ENCODE assay signal across 8 cellular contexts in the genomic region with DNA sequence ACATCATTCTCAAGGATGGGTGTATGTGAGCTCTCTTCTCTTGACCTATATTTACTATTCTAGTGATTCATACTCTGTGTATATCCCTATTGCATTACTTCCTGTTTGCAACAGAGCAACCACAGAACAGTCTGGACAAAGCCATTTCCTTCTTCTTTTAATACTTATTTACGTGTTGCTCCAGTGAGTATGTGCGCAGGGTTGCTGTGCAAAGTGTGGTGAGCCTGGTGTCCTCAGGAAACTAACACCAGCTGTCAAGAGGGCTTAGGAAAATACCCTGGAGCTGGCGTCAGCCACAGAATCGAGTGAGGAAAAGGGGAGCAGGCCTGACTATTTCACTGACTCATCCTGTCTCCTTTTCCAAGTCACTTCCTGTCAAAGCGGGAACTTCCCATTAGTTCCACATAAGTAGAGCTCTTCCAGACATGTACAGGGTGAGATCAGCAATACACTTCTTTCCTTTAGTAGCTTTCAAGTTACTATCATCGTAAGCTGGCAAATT.
A peak's percentile ranks its signal among the peaks of the same experiment; 100 is the strongest.
DNase-seq lines count a peak whose midpoint lies in the region; ATAC-seq and TF ChIP-seq lines count a peak whose summit lies in the region.

No MANE protein-coding gene starts in this region.

- POLR2A ChIA-PET in SK-N-SH (lab: Yijun Ruan, JAX), result no interaction called here

- H3K36me3 ChIP-seq in SK-N-SH (replicated peaks in 1 of 2; ENCODE audit: control insufficient read depth in 1 of 2, insufficient read depth in 2 of 2, low read length in 1 of 2) (no peaks in the 10 kb centered on the region), left ventricle myocardium inferior (no peaks in the 10 kb centered on the region), smooth muscle cell (ENCODE audit: low read depth) (no peaks in the 10 kb centered on the region)

- H2AFZ ChIP-seq in SK-N-SH (ENCODE audit: low read depth) (peak overlapping the region; percentile 82), smooth muscle cell (ENCODE audit: low read depth) (no peak overlapping the region)

- intact Hi-C loops in left ventricle myocardium inferior (cut with micrococcal nuclease), result no loop called here

- no peak for TF ChIP-seq EP300 in SK-N-SH (IDR thresholded peaks at IDR 0.05; ENCODE audit: borderline replicate concordance in 1 of 2, low read depth in 1 of 2, low read length in 1 of 2)

- H3K9me3 ChIP-seq in SK-N-SH (no peaks in the 10 kb centered on the region), left ventricle myocardium inferior (replicated peaks) (no peaks in the 10 kb centered on the region), smooth muscle cell (replicated peaks; ENCODE audit: low read depth) (no peaks in the 10 kb centered on the region)

- TF ChIP-seq RAD21 in SK-N-SH (IDR thresholded peaks at IDR 0.05; ENCODE audit: low read length), result no peak

- no peak for TF ChIP-seq CTCF in SK-N-SH (IDR thresholded peaks at IDR 0.05)
- TF ChIP-seq CTCF in left ventricle myocardium inferior (IDR thresholded peaks at IDR 0.05; ENCODE audit: borderline replicate concordance), result no peak
- TF ChIP-seq CTCF in smooth muscle cell (IDR thresholded peaks at IDR 0.05; ENCODE audit: borderline replicate concordance, insufficient read depth, poor library complexity, severe bottlenecking), result no peak

- no peaks in the 10 kb centered on the region; a peak in 1 of 4 replicates for H3K4me1 ChIP-seq in SK-N-SH (ENCODE audit: control insufficient read depth in 1 of 2, insufficient read depth in 2 of 2, low read depth in 1 of 2, low read length in 1 of 2)
- peaks cover 20% of the 10 kb centered on the region for H3K4me1 ChIP-seq in left ventricle myocardium inferior
- H3K4me1 ChIP-seq in smooth muscle cell (ENCODE audit: low read depth), result peaks cover 7% of the 10 kb centered on the region

- CTCF ChIA-PET in SK-N-SH (lab: Yijun Ruan, JAX), result no interaction called here

- DNase-seq in SK-N-SH (no peak), UCSD-AML1 (lab: John Stamatoyannopoulos, UW; ENCODE audit: unreplicated experiment) (peak; percentile 72), left ventricle myocardium inferior (peak; percentile 31), smooth muscle cell (lab: John Stamatoyannopoulos, UW; ENCODE audit: unreplicated experiment) (peak; percentile 40), activated T-cell treated with anti-CD3 and anti-CD28 coated beads for 4 hours (no peak), NCI-H526 treated with DMSO at 0.1 percent for 48 hours (lab: John Stamatoyannopoulos, UW) (no peak)

- H3K79me2 ChIP-seq in SK-N-SH (ENCODE audit: insufficient read depth), result no peaks in the 10 kb centered on the region
- H3K79me2 ChIP-seq in smooth muscle cell (ENCODE audit: low read depth), result no peaks in the 10 kb centered on the region

- H3K27ac ChIP-seq in SK-N-SH (ENCODE audit: low read depth in 2 of 2, low read length in 1 of 2), result peak overlapping the region in 1 of 2 experiments; percentile 53; a peak in 2 of 4 replicates
- peak overlapping the region; percentile 38 for H3K27ac ChIP-seq in left ventricle myocardium inferior (replicated peaks)
- H3K27ac ChIP-seq in smooth muscle cell (ENCODE audit: low read depth), result peak overlapping the region; percentile 98

- H4K20me1 ChIP-seq in SK-N-SH (ENCODE audit: insufficient read depth) (no peaks in the 10 kb centered on the region), smooth muscle cell (ENCODE audit: low read depth) (no peaks in the 10 kb centered on the region)

- H3K9me2 ChIP-seq in SK-N-SH, result no peaks in the 10 kb centered on the region

- ATAC-seq in SK-N-SH treated with all-trans-retinoic acid at 6 μM for 48 hours (no peak; the same call in 2 of the 3 replicates), HG03378 (IDR thresholded peaks at IDR 0.05; ENCODE audit: unreplicated experiment) (no peak)

- H3K4me3 ChIP-seq in SK-N-SH (ENCODE audit: low read depth in 2 of 2, low read length in 1 of 2) (no peak overlapping the region), left ventricle myocardium inferior (no peak overlapping the region), smooth muscle cell (no peak overlapping the region)

- H3K27me3 ChIP-seq in SK-N-SH (ENCODE audit: insufficient read depth) (no peaks in the 10 kb centered on the region), left ventricle myocardium inferior (ENCODE audit: low read depth) (no peaks in the 10 kb centered on the region), smooth muscle cell (ENCODE audit: low read depth) (no peaks in the 10 kb centered on the region)

- peak overlapping the region; percentile 35; the same call in 1 of the 2 replicates for H3K4me2 ChIP-seq in SK-N-SH
- H3K4me2 ChIP-seq in smooth muscle cell, result peak overlapping the region; percentile 67

- H3F3A ChIP-seq in SK-N-SH (replicated peaks; ENCODE audit: insufficient read depth) (no peaks in the 10 kb centered on the region), smooth muscle cell (ENCODE audit: low read depth) (peaks cover 26% of the 10 kb centered on the region)

- H3K9ac ChIP-seq in SK-N-SH, result no peak overlapping the region
- H3K9ac ChIP-seq in smooth muscle cell (ENCODE audit: low read depth), result peak overlapping the region; percentile 75

- 34% methylated on average over 6 of the region's 6 CpGs for WGBS in SK-N-SH (ENCODE audit: low lambda C conversion rate)
- 3% methylated on average over 6 of the region's 6 CpGs for WGBS in smooth muscle cell (ENCODE audit: low lambda C conversion rate)

TF ChIP-seq in SK-N-SH, 30 proteins besides CTCF, POLR2A, EP300 and RAD21:
- TF ChIP-seq FOXM1 (IDR thresholded peaks at IDR 0.05; ENCODE audit: low read depth) (no peak), SIN3A (IDR thresholded peaks at IDR 0.05; ENCODE audit: borderline replicate concordance, low read depth, low read length) (no peak), SMC3 (IDR thresholded peaks at IDR 0.05; ENCODE audit: low read depth, low read length) (no peak), FOSL2 (IDR thresholded peaks at IDR 0.05; ENCODE audit: borderline replicate concordance, low read depth) (peak; percentile 2; the same call in 1 of the 2 replicates), MAX (IDR thresholded peaks at IDR 0.05; ENCODE audit: low read depth) (no peak)

TF ChIP-seq in SK-N-SH treated with all-trans-retinoic acid at 6 μM for 48 hours, 23 proteins besides CTCF, POLR2A, EP300 and RAD21:
- TF ChIP-seq CSDC2 (CRISPR knock-in tag; IDR thresholded peaks at IDR 0.05), result no peak
- TF ChIP-seq, protein P1, sequence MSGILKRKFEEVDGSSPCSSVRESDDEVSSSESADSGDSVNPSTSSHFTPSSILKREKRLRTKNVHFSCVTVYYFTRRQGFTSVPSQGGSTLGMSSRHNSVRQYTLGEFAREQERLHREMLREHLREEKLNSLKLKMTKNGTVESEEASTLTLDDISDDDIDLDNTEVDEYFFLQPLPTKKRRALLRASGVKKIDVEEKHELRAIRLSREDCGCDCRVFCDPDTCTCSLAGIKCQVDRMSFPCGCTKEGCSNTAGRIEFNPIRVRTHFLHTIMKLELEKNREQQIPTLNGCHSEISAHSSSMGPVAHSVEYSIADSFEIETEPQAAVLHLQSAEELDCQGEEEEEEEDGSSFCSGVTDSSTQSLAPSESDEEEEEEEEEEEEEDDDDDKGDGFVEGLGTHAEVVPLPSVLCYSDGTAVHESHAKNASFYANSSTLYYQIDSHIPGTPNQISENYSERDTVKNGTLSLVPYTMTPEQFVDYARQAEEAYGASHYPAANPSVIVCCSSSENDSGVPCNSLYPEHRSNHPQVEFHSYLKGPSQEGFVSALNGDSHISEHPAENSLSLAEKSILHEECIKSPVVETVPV (CRISPR knock-in tag; IDR thresholded peaks at IDR 0.05), result no peak
- no peak for TF ChIP-seq TOX (CRISPR knock-in tag; IDR thresholded peaks at IDR 0.05; ENCODE audit: borderline replicate concordance)
- no peak for TF ChIP-seq CREB5 (CRISPR knock-in tag; IDR thresholded peaks at IDR 0.05; ENCODE audit: low read depth)
- no peak for TF ChIP-seq OSR1 (CRISPR knock-in tag; IDR thresholded peaks at IDR 0.05)
- TF ChIP-seq PPARA (CRISPR knock-in tag; IDR thresholded peaks at IDR 0.05; ENCODE audit: borderline replicate concordance), result no peak
- TF ChIP-seq GLIS3 (CRISPR knock-in tag; IDR thresholded peaks at IDR 0.05), result no peak
- no peak for TF ChIP-seq ISL1 (CRISPR knock-in tag; IDR thresholded peaks at IDR 0.05)
- no peak for TF ChIP-seq ZC3H10 (CRISPR knock-in tag; IDR thresholded peaks at IDR 0.05)
TF ChIP-seq in SK-N-SH treated with all-trans-retinoic acid at 6 μM for 48 hours: peak in this region for 0.

Comparison
In these comparisons a context has a peak if more than half of its experiments do, and no peak if none do; other contexts are left out.
1. DNase-seq: peak in UCSD-AML1 (single experiment), left ventricle myocardium inferior (single experiment) and smooth muscle cell (single experiment); none in SK-N-SH (single experiment), activated T-cell treated with anti-CD3 and anti-CD28 coated beads for 4 hours (single experiment) and NCI-H526 treated with DMSO at 0.1 percent for 48 hours (single experiment).